9 cellular contexts compared by ENCODE assay signal in genomic region chr9:126723807-126724172, GRCh38.
DNase-seq lines count a peak whose midpoint lies in the region; ATAC-seq, FAIRE-seq and TF ChIP-seq lines count a peak whose summit lies in the region.
"Had no signal": no experiment of that assay in that cellular context is flagged by ENCODE, and none has a peak within 500 bp of the region (broad histone marks: within the 10 kb centered on the region; RNA-seq: fewer than 3 reads in every experiment).

No MANE protein-coding gene starts in this region.

- H3K4me1 Mint-ChIP-seq in activated naive CD8-positive, alpha-beta T cell treated with anti-CD3 and anti-CD28 coated beads for 36 hours: peaks cover 34% of the 10 kb centered on the region

- H3K9me3 Mint-ChIP-seq in activated naive CD8-positive, alpha-beta T cell treated with anti-CD3 and anti-CD28 coated beads for 36 hours: no peaks in the 10 kb centered on the region

- no peaks in the 10 kb centered on the region for H3K36me3 ChIP-seq in HUES48 (ENCODE audit: control insufficient read depth, insufficient read depth, low read length)

- H3K4me3 Mint-ChIP-seq in activated naive CD8-positive, alpha-beta T cell treated with anti-CD3 and anti-CD28 coated beads for 36 hours: peak overlapping the region; percentile 87

- TF ChIP-seq POLR2A in H54 (IDR thresholded peaks at IDR 0.05; ENCODE audit: low read depth, low read length): no peak

- no peak overlapping the region for H3K9ac ChIP-seq in HUES48 (ENCODE audit: low read depth, low read length)

- no peak for FAIRE-seq in H54 (lab: Jason Lieb, UNC)

- no peak overlapping the region for H3K27ac ChIP-seq in HUES48 (ENCODE audit: low read depth, low read length)

- peak; percentile 12 for DNase-seq in CD1c-positive myeloid dendritic cell (ENCODE audit: extremely low spot score)
- no peak for DNase-seq in activated naive CD8-positive, alpha-beta T cell treated with anti-CD3 and anti-CD28 coated beads for 36 hours
- peak; percentile 66 for DNase-seq in left kidney (ENCODE audit: low read depth, low spot score)
- no peak for DNase-seq in H54 (ENCODE audit: insufficient read length, low spot score)
- DNase-seq: foreskin melanocyte had no signal

- H3K4me3 ChIP-seq in HUES48 (ENCODE audit: low read depth, low read length): peak overlapping the region; percentile 70; the same call in 1 of the 2 replicates

- no peaks in the 10 kb centered on the region for H3K27me3 Mint-ChIP-seq in activated naive CD8-positive, alpha-beta T cell treated with anti-CD3 and anti-CD28 coated beads for 36 hours

- peak overlapping the region; percentile 92 for H3K27ac Mint-ChIP-seq in activated naive CD8-positive, alpha-beta T cell treated with anti-CD3 and anti-CD28 coated beads for 36 hours

- H3K4me1 ChIP-seq in HUES48 (ENCODE audit: control insufficient read depth, insufficient read depth, low read length): peaks cover 14% of the 10 kb centered on the region

- ATAC-seq in GM18868 (IDR thresholded peaks at IDR 0.05; ENCODE audit: unreplicated experiment): no peak
- no peak for ATAC-seq in GM19463 (IDR thresholded peaks at IDR 0.05; ENCODE audit: unreplicated experiment)
- no peak for ATAC-seq in HG03571 (IDR thresholded peaks at IDR 0.05; ENCODE audit: unreplicated experiment)

- peaks cover 34% of the 10 kb centered on the region for H3K27me3 ChIP-seq in HUES48 (ENCODE audit: control insufficient read depth, insufficient read depth, low read length)

- H3K36me3 Mint-ChIP-seq in activated naive CD8-positive, alpha-beta T cell treated with anti-CD3 and anti-CD28 coated beads for 36 hours: no peaks in the 10 kb centered on the region

- H3K9me3 ChIP-seq in HUES48 (ENCODE audit: control insufficient read depth, insufficient read depth, low read length): no peaks in the 10 kb centered on the region

Comparison
In these comparisons a context has a peak if more than half of its experiments do, and no peak if none do; other contexts are left out.
1. DNase-seq: peak in CD1c-positive myeloid dendritic cell (single experiment) and left kidney (single experiment); none in activated naive CD8-positive, alpha-beta T cell treated with anti-CD3 and anti-CD28 coated beads for 36 hours (single experiment) and H54 (single experiment).